8 cellular contexts compared by ENCODE assay signal in genomic region chr5:14869286-14870164, GRCh38. TPM values are rescaled to one million over a fixed set of nuclear protein-coding genes. Genes with fewer than 3 reads are reported as not detected.
DNase-seq lines count a peak whose midpoint lies in the region; ATAC-seq and TF ChIP-seq lines count a peak whose summit lies in the region.

No MANE protein-coding gene starts in this region.

- peak overlapping the region; percentile 56 for H3K4me3 ChIP-seq in CD8-positive, alpha-beta memory T cell (ENCODE audit: low read length)
- peak overlapping the region; percentile 75 for H3K4me3 ChIP-seq in effector memory CD4-positive, alpha-beta T cell (ENCODE audit: insufficient read depth, low read depth, low read length, poor library complexity, severe bottlenecking)
- peak overlapping the region; percentile 81 to 90 for H3K4me3 ChIP-seq in prostate gland

- no peaks in the 10 kb centered on the region for H3K27me3 ChIP-seq in CD8-positive, alpha-beta memory T cell (ENCODE audit: insufficient read depth, low read length, poor library complexity, severe bottlenecking)
- no peaks in the 10 kb centered on the region for H3K27me3 ChIP-seq in effector memory CD4-positive, alpha-beta T cell (replicated peaks; ENCODE audit: control insufficient read depth, insufficient read depth, low read length, poor library complexity, severe bottlenecking)
- no peaks in the 10 kb centered on the region for H3K27me3 ChIP-seq in prostate gland (replicated peaks; ENCODE audit: insufficient read depth)

- peaks cover 10% of the 10 kb centered on the region for H3K4me1 ChIP-seq in CD8-positive, alpha-beta memory T cell (ENCODE audit: insufficient read depth, low read length)
- peaks cover 10% of the 10 kb centered on the region for H3K4me1 ChIP-seq in effector memory CD4-positive, alpha-beta T cell (ENCODE audit: control insufficient read depth, insufficient read depth, low read length, poor library complexity, severe bottlenecking)
- peaks cover 6% of the 10 kb centered on the region for H3K4me1 ChIP-seq in prostate gland (replicated peaks)

- no peaks in the 10 kb centered on the region for H3K9me3 Mint-ChIP-seq in CD8-positive, alpha-beta memory T cell

- peak overlapping the region; percentile 65 for H3K27ac ChIP-seq in CD8-positive, alpha-beta memory T cell (ENCODE audit: low read depth, low read length)
- H3K27ac ChIP-seq in effector memory CD4-positive, alpha-beta T cell (ENCODE audit: insufficient read depth, low read length, poor library complexity, severe bottlenecking), result peak overlapping the region; percentile 69
- peak overlapping the region; percentile 89 to 97 for H3K27ac ChIP-seq in prostate gland

- CTCF ChIA-PET in CD8-positive, alpha-beta memory T cell (lab: Charles Lee), result interaction anchor here (1.3 to 1.8 kb wide), 7 partner anchors 8 to 184 kb away, joined by 3 to 10 read pairs (median 4); no protein-coding TSS in a partner anchor

- peak overlapping the region; percentile 88 to 98 (median 96) for H3K4me3 Mint-ChIP-seq in CD8-positive, alpha-beta memory T cell

- DNase-seq in CD8-positive, alpha-beta memory T cell, result peak in 2 of 5 donors; percentile 3 to 17
- peak; percentile 6 for DNase-seq in RKO (ENCODE audit: low spot score)
- DNase-seq in effector memory CD4-positive, alpha-beta T cell, result no peak
- DNase-seq in prostate gland (ENCODE audit: low spot score), result no peak
- DNase-seq in posterior vena cava (ENCODE audit: low spot score), result no peak
- no peak for DNase-seq in glomerular visceral epithelial cell (ENCODE audit: extremely low spot score)
- DNase-seq in NCI-H2227 treated with DMSO at 0.1 percent for 48 hours (lab: John Stamatoyannopoulos, UW), result no peak

- POLR2A ChIA-PET in CD8-positive, alpha-beta memory T cell (lab: Charles Lee), result interaction anchor here (1.0 to 1.1 kb wide), 2 partner anchors 165 to 1748 kb away, joined by 3 read pairs; no protein-coding TSS in a partner anchor

- H3K36me3 ChIP-seq in CD8-positive, alpha-beta memory T cell (ENCODE audit: insufficient read depth, low read length), result no peaks in the 10 kb centered on the region
- H3K36me3 ChIP-seq in effector memory CD4-positive, alpha-beta T cell (ENCODE audit: control insufficient read depth, insufficient read depth, low read length), result no peaks in the 10 kb centered on the region
- no peaks in the 10 kb centered on the region for H3K36me3 ChIP-seq in prostate gland

- no peak for TF ChIP-seq POLR2A in prostate gland (IDR thresholded peaks at IDR 0.05)

- no peak for ATAC-seq in HG03439 (IDR thresholded peaks at IDR 0.05; ENCODE audit: unreplicated experiment)

- TF ChIP-seq CTCF in prostate gland (IDR thresholded peaks at IDR 0.05), result no peak

- H3K9me3 ChIP-seq in CD8-positive, alpha-beta memory T cell (ENCODE audit: low read length), result no peaks in the 10 kb centered on the region
- no peaks in the 10 kb centered on the region for H3K9me3 ChIP-seq in effector memory CD4-positive, alpha-beta T cell (ENCODE audit: control insufficient read depth, low read length)
- H3K9me3 ChIP-seq in prostate gland, result no peaks in the 10 kb centered on the region

- H3K27me3 Mint-ChIP-seq in CD8-positive, alpha-beta memory T cell, result no peaks in the 10 kb centered on the region

- peaks cover 32 to 64% (median 51%) of the 10 kb centered on the region in 3 donors for H3K4me1 Mint-ChIP-seq in CD8-positive, alpha-beta memory T cell

- peak overlapping the region; percentile 92 to 99 (median 96) for H3K27ac Mint-ChIP-seq in CD8-positive, alpha-beta memory T cell

- intact Hi-C loops in prostate gland (cut with DNase I), result loop anchor here (5.0 to 10.0 kb wide), 3 partner anchors 122 to 185 kb away; no protein-coding TSS in a partner anchor
- intact Hi-C loops in posterior vena cava (cut with DNase I), result loop anchor here in 1 of 2 donors (10.0 kb wide), 1 partner anchor 135 kb away; no protein-coding TSS in a partner anchor

- peaks cover 0 to 8% (median 0%) of the 10 kb centered on the region in 3 donors for H3K36me3 Mint-ChIP-seq in CD8-positive, alpha-beta memory T cell

- WGBS in prostate gland, result 25% methylated on average over 11 of the region's 11 CpGs

RNA-seq across cellular contexts. Expression of gene ANKH, which starts 2.1 kb away (rescaled TPM):
- total RNA-seq in CD8-positive, alpha-beta memory T cell, result 10 to 100 TPM; 80.0 to 80.5 TPM
- 47.0 TPM for polyA plus RNA-seq in CD8-positive, alpha-beta memory T cell
- total RNA-seq in prostate gland (100 to 1,000 TPM in 1 of 2 donors, 10 to 100 TPM in 1; 76.5 to 106 TPM), posterior vena cava (10 to 100 TPM; 93.8 to 94.1 TPM)
